In genomic region chr7:105163718-105164117, GRCh38 we compare ENCODE assay signal across 27 cellular contexts.
"Had no signal": no experiment of that assay in that cellular context is flagged by ENCODE, and none has a peak within 500 bp of the region (broad histone marks: within the 10 kb centered on the region; RNA-seq: fewer than 3 reads in every experiment).

No MANE protein-coding gene starts in this region.

- H3K27me3 ChIP-seq: left lung, ovary, right atrium auricular region, stomach, testis, thyroid gland, transverse colon, upper lobe of left lung, vagina had no signal

- H3K27ac Mint-ChIP-seq: naive thymus-derived CD4-positive, alpha-beta T cell; natural killer cell treated with Interleukin-12 subunit alpha and Interleukin-12 subunit beta and Interleukin-15 and Interleukin-18, amount 100 ng/mL, for 72 hours; progenitor cell of endocrine pancreas; stimulated activated naive B cell treated with anti-CD40 and anti-IgM and Interleukin-4, amounts not matched to agents 10 μg/mL and 1 μg/mL and 100 μg/mL, for 72 hours had no signal

- H3K4me3 Mint-ChIP-seq: naive thymus-derived CD4-positive, alpha-beta T cell; natural killer cell treated with Interleukin-12 subunit alpha and Interleukin-12 subunit beta and Interleukin-15 and Interleukin-18, amount 100 ng/mL, for 72 hours; stimulated activated naive B cell treated with anti-CD40 and anti-IgM and Interleukin-4, amounts not matched to agents 10 μg/mL and 1 μg/mL and 100 μg/mL, for 72 hours had no signal

- H3K27me3 Mint-ChIP-seq: naive thymus-derived CD4-positive, alpha-beta T cell; natural killer cell treated with Interleukin-12 subunit alpha and Interleukin-12 subunit beta and Interleukin-15 and Interleukin-18, amount 100 ng/mL, for 72 hours; progenitor cell of endocrine pancreas; stimulated activated naive B cell treated with anti-CD40 and anti-IgM and Interleukin-4, amounts not matched to agents 10 μg/mL and 1 μg/mL and 100 μg/mL, for 72 hours had no signal

- H3K9me3 ChIP-seq: left lung, mucosa of descending colon, ovary, right atrium auricular region, stomach, testis, thyroid gland, transverse colon, upper lobe of left lung, vagina had no signal

- H3K27ac ChIP-seq: left lung, ovary, right atrium auricular region, skin epidermis, stomach, testis, thyroid gland, transverse colon, upper lobe of left lung, vagina had no signal

- ATAC-seq: left cardiac atrium; left lung; mucosa of descending colon; naive thymus-derived CD4-positive, alpha-beta T cell; natural killer cell treated with Interleukin-12 subunit alpha and Interleukin-12 subunit beta and Interleukin-15 and Interleukin-18, amount 100 ng/mL, for 72 hours; sciatic nerve; stimulated activated naive B cell treated with anti-CD40 and anti-IgM and Interleukin-4, amounts not matched to agents 10 μg/mL and 1 μg/mL and 100 μg/mL, for 72 hours; stimulated activated naive CD8-positive, alpha-beta T cell treated with anti-CD3 and anti-CD28 coated beads, Interleukin-15, Interleukin-2, amounts not matched to agents 100 U/mL and 50 U/mL, for 24 hours had no signal

- H3K4me1 ChIP-seq: left lung, right atrium auricular region, stomach, testis, thyroid gland, transverse colon, upper lobe of left lung, vagina had no signal

- H3K9me3 Mint-ChIP-seq: naive thymus-derived CD4-positive, alpha-beta T cell; natural killer cell treated with Interleukin-12 subunit alpha and Interleukin-12 subunit beta and Interleukin-15 and Interleukin-18, amount 100 ng/mL, for 72 hours; stimulated activated naive B cell treated with anti-CD40 and anti-IgM and Interleukin-4, amounts not matched to agents 10 μg/mL and 1 μg/mL and 100 μg/mL, for 72 hours had no signal

- H3K36me3 ChIP-seq: ovary had no signal

- DNase-seq: hippocampal formation; kidney glomerular epithelial cell; left cardiac atrium; left lung; mesendoderm; midbrain; mucosa of descending colon; naive thymus-derived CD4-positive, alpha-beta T cell; ovary; stimulated activated CD4-positive, alpha-beta T cell treated with anti-CD3 and anti-CD28 coated beads, Interleukin-12 subunit alpha, Interleukin-12 subunit beta, amount 100 ng/mL, for 4 hours; stimulated activated CD4-positive, alpha-beta T cell treated with anti-CD3 and anti-CD28 coated beads, Interleukin-15, amount 100 ng/mL, for 24 hours; stimulated activated CD4-positive, alpha-beta T cell treated with anti-CD3 and anti-CD28 coated beads, Interleukin-2, amount 100 ng/mL, for 24 hours; stimulated activated CD4-positive, alpha-beta T cell treated with anti-CD3 and anti-CD28 coated beads, Interleukin-4, amount 100 ng/mL, for 1 hour; stimulated activated naive B cell treated with anti-CD40 and anti-IgM and Interleukin-4, amounts not matched to agents 10 μg/mL and 1 μg/mL and 100 μg/mL, for 72 hours; stimulated activated naive CD8-positive, alpha-beta T cell treated with anti-CD3 and anti-CD28 coated beads, Interleukin-15, Interleukin-2, amounts not matched to agents 100 U/mL and 50 U/mL, for 24 hours; stomach; testis; thyroid gland; transverse colon; upper lobe of left lung had no signal

- H3K4me3 ChIP-seq: left lung, lung, mucosa of descending colon, ovary, right atrium auricular region, skin epidermis, stomach, testis, thyroid gland, transverse colon, upper lobe of left lung, vagina had no signal
